Comparison of ENCODE assay signal across 1 cellular context in genomic region chr17:56112086-56112485, GRCh38.
TF ChIP-seq lines count a peak whose summit lies in the region.

No MANE protein-coding gene starts in this region.

TF ChIP-seq in SK-N-SH treated with all-trans-retinoic acid at 6 μM for 48 hours, 23 proteins besides CTCF, POLR2A, EP300 and RAD21 (continued from another document):
- TF ChIP-seq CSRNP3 (CRISPR knock-in tag; IDR thresholded peaks at IDR 0.05) = no peak
